ENCODE assay signal across 8 cellular contexts in genomic region chr5:115541586-115541985, GRCh38. TPM values are rescaled to one million over a fixed set of nuclear protein-coding genes. Genes with fewer than 3 reads are reported as not detected.
DNase-seq lines count a peak whose midpoint lies in the region; ATAC-seq and TF ChIP-seq lines count a peak whose summit lies in the region.

No MANE protein-coding gene starts in this region.

- H3K4me2 ChIP-seq in mesenchymal stem cell (ENCODE audit: low read length, poor library complexity, severe bottlenecking) = peak overlapping the region; percentile 49

- ATAC-seq in body of pancreas = no peak
- ATAC-seq in HG03135 (IDR thresholded peaks at IDR 0.05; ENCODE audit: unreplicated experiment) = no peak
- no peak for ATAC-seq in HG03571 (IDR thresholded peaks at IDR 0.05; ENCODE audit: unreplicated experiment)

- no peaks in the 10 kb centered on the region for H3K27me3 ChIP-seq in body of pancreas
- H3K27me3 ChIP-seq in mesenchymal stem cell (ENCODE audit: control insufficient read depth in 1 of 2, insufficient read depth in 1 of 2, low read length in 2 of 2) = no peaks in the 10 kb centered on the region

- DNase-seq in body of pancreas (no peak), mesenchymal stem cell (peak; percentile 36), amygdala (lab: John Stamatoyannopoulos, UW) (no peak), cortex of kidney (lab: John Stamatoyannopoulos, UW) (no peak)

- H3K4me1 ChIP-seq in HEK293 (ENCODE audit: control insufficient read depth, insufficient read depth, low read length) = no peaks in the 10 kb centered on the region; the same call in 1 of the 2 replicates
- H3K4me1 ChIP-seq in body of pancreas = peaks cover 51% of the 10 kb centered on the region
- H3K4me1 ChIP-seq in mesenchymal stem cell (ENCODE audit: control insufficient read depth, insufficient read depth, low read depth, low read length) = no peaks in the 10 kb centered on the region

- no peak overlapping the region for H3K14ac ChIP-seq in mesenchymal stem cell (ENCODE audit: low read length in 2 of 2)

- peak; percentile 9; the same call in 1 of the 2 replicates for TF ChIP-seq CTCF in 22Rv1 (IDR thresholded peaks at IDR 0.05)
- no peak for TF ChIP-seq CTCF in HEK293 (tag by site-specific recombination; IDR thresholded peaks at IDR 0.05)
- TF ChIP-seq CTCF in body of pancreas (IDR thresholded peaks at IDR 0.05) = peak in 1 of 7 experiments; percentile 5

- no peak overlapping the region for H4K91ac ChIP-seq in mesenchymal stem cell (ENCODE audit: low read length)

- H3K27ac ChIP-seq in 22Rv1 = no peak overlapping the region; the same call in 1 of the 2 replicates
- H3K27ac ChIP-seq in HEK293 (ENCODE audit: extremely low read depth, low read depth, low read length) = no peak overlapping the region
- peak overlapping the region; percentile 12 to 100 (median 100) for H3K27ac ChIP-seq in body of pancreas
- no peak overlapping the region for H3K27ac ChIP-seq in mesenchymal stem cell (ENCODE audit: low read length, poor library complexity, severe bottlenecking)

- intact Hi-C loops in body of pancreas (cut with DNase I) = no loop called here

- no peaks in the 10 kb centered on the region for H3K79me1 ChIP-seq in mesenchymal stem cell (replicated peaks; ENCODE audit: low read length, poor library complexity, severe bottlenecking)

- no peak overlapping the region for H2AFZ ChIP-seq in mesenchymal stem cell (ENCODE audit: low read depth, low read length)

- H3K36me3 ChIP-seq in HEK293 (ENCODE audit: control insufficient read depth in 2 of 2, insufficient read depth in 1 of 2, low read length in 2 of 2) = peaks cover 4 to 54% of the 10 kb centered on the region in 2 experiments; a peak in 2 of 3 replicates
- H3K36me3 ChIP-seq in body of pancreas (replicated peaks in 1 of 2; ENCODE audit: insufficient read depth in 1 of 2, low read depth in 2 of 2) = no peaks in the 10 kb centered on the region
- peaks cover 0 to 66% of the 10 kb centered on the region in 2 experiments for H3K36me3 ChIP-seq in mesenchymal stem cell (ENCODE audit: control insufficient read depth in 1 of 2, insufficient read depth in 2 of 2, low read depth in 1 of 2, low read length in 2 of 2)

- no peak overlapping the region for H3K18ac ChIP-seq in mesenchymal stem cell (ENCODE audit: low read depth in 1 of 2, low read length in 2 of 2)

- CTCF ChIA-PET in HEK293 (lab: Yijun Ruan, JAX) = no interaction called here

- H2BK5ac ChIP-seq in mesenchymal stem cell (ENCODE audit: low read depth, low read length, poor library complexity, severe bottlenecking) = no peak overlapping the region

- H4K8ac ChIP-seq in mesenchymal stem cell (ENCODE audit: low read length) = no peak overlapping the region

- WGBS in body of pancreas, 2 donors = 11 to 16% methylated on average over 2 of the region's 2 CpGs
- WGBS in mesenchymal stem cell = no CpG with 5 or more reads among the region's 2 CpGs

- H3K4ac ChIP-seq in mesenchymal stem cell (ENCODE audit: low read depth in 1 of 2, low read length in 2 of 2) = no peak overlapping the region

- H2BK12ac ChIP-seq in mesenchymal stem cell (ENCODE audit: low read length in 2 of 2) = no peak overlapping the region

- no peak for TF ChIP-seq POLR2A in body of pancreas (IDR thresholded peaks at IDR 0.05)

- H3K9ac ChIP-seq in mesenchymal stem cell (ENCODE audit: low read length) = peak overlapping the region; percentile 93

- H3K9me3 ChIP-seq in HEK293 (ENCODE audit: control insufficient read depth, insufficient read depth, low read depth, low read length) = no peaks in the 10 kb centered on the region
- no peaks in the 10 kb centered on the region for H3K9me3 ChIP-seq in body of pancreas
- H3K9me3 ChIP-seq in mesenchymal stem cell (ENCODE audit: control insufficient read depth, low read length) = peaks cover 16% of the 10 kb centered on the region

- POLR2A ChIA-PET in HEK293 (lab: Yijun Ruan, JAX) = interaction anchor here (0.6 kb wide), 1 partner anchor 304 kb away, joined by 9 read pairs; no protein-coding TSS in a partner anchor

- H3K4me3 ChIP-seq in HEK293 (ENCODE audit: low read depth, low read length) (peak overlapping the region; percentile 87), body of pancreas (peak overlapping the region in 1 of 2 donors; percentile 53), mesenchymal stem cell (ENCODE audit: insufficient read depth in 1 of 2, low read depth in 1 of 2, low read length in 2 of 2) (peak overlapping the region in 1 of 2 experiments; percentile 85)

- no peak overlapping the region for H2BK120ac ChIP-seq in mesenchymal stem cell (ENCODE audit: low read depth, low read length)

- no peak overlapping the region for H2AK5ac ChIP-seq in mesenchymal stem cell (ENCODE audit: low read length, severe bottlenecking)

- no peak overlapping the region for H2BK15ac ChIP-seq in mesenchymal stem cell (ENCODE audit: low read depth, poor library complexity, severe bottlenecking)

- no peak overlapping the region for H3K23ac ChIP-seq in mesenchymal stem cell (ENCODE audit: low read length in 2 of 2)

TF ChIP-seq in HEK293, 187 proteins besides CTCF, POLR2A, EP300 and RAD21:
- TF ChIP-seq FEZF1 (tag by site-specific recombination; IDR thresholded peaks at IDR 0.05) = peak; percentile 58
- peak; percentile 48; the same call in 1 of the 2 replicates for TF ChIP-seq PRDM6 (tag by site-specific recombination; IDR thresholded peaks at IDR 0.05)
- 0 out of 2 replicates have a peak, but pooled peaks have one; percentile 4 for TF ChIP-seq ZSCAN30 (tag by site-specific recombination; IDR thresholded peaks at IDR 0.05)
- TF ChIP-seq ZNF639 (tag by site-specific recombination; IDR thresholded peaks at IDR 0.05) = no peak

RNA-seq across cellular contexts. Expression of gene FEM1C, which starts 3.0 kb away (rescaled TPM):
- total RNA-seq in body of pancreas = 10 to 100 TPM in 1 of 2 donors, 1 to 10 TPM in 1; 4.9 to 11.9 TPM
- polyA plus RNA-seq in mesenchymal stem cell (2013, experiment 1 of 2) = 6.6 TPM
- polyA plus RNA-seq in mesenchymal stem cell (2013, experiment 2 of 2) = 6.5 TPM

Comparison
In these comparisons a context has a peak if more than half of its experiments do, and no peak if none do; other contexts are left out.
1. H3K27ac ChIP-seq: peak in body of pancreas (4 of 4); none in 22Rv1 (single experiment), HEK293 (single experiment) and mesenchymal stem cell (single experiment).